8 cellular contexts compared by ENCODE assay signal in genomic region chr3:48429416-48430358, GRCh38. TPM values are rescaled to one million over a fixed set of nuclear protein-coding genes. Genes with fewer than 3 reads are reported as not detected.
A peak's percentile ranks its signal among the peaks of the same experiment; 100 is the strongest.
DNase-seq lines count a peak whose midpoint lies in the region; ATAC-seq, FAIRE-seq and TF ChIP-seq lines count a peak whose summit lies in the region.

PLXNB1 (minus strand) TSS chr3:48430086; CDS start chr3:48424611, 5,475 bp downstream.

- no peaks in the 10 kb centered on the region for H3K9me3 Mint-ChIP-seq in astrocyte (ENCODE audit: unreplicated experiment)

- H3K27me3 ChIP-seq in astrocyte (ENCODE audit: insufficient read depth, low read length) (no peaks in the 10 kb centered on the region), right cardiac atrium (ENCODE audit: control insufficient read depth, insufficient read depth) (no peaks in the 10 kb centered on the region), vagina (no peaks in the 10 kb centered on the region)

- H3K9ac ChIP-seq in astrocyte (ENCODE audit: low read length): peak within 1 kb of the TSS; percentile 84

- H3K27me3 Mint-ChIP-seq in astrocyte (ENCODE audit: low read depth, unreplicated experiment): no peaks in the 10 kb centered on the region

- H3K9me3 ChIP-seq in astrocyte (ENCODE audit: insufficient read depth, low read depth, low read length): no peaks in the 10 kb centered on the region
- no peaks in the 10 kb centered on the region for H3K9me3 ChIP-seq in right cardiac atrium (ENCODE audit: control insufficient read depth, low read length)
- H3K9me3 ChIP-seq in vagina: no peaks in the 10 kb centered on the region

- H3K27ac Mint-ChIP-seq in astrocyte (ENCODE audit: unreplicated experiment): peak within 1 kb of the TSS; percentile 53

- H3K4me1 ChIP-seq in astrocyte (ENCODE audit: insufficient read depth, low read length) (peaks cover 61% of the 10 kb centered on the region), right cardiac atrium (ENCODE audit: control insufficient read depth, insufficient read depth, low read length) (peaks cover 15% of the 10 kb centered on the region), vagina (peaks cover 89% of the 10 kb centered on the region)

- H3K4me1 Mint-ChIP-seq in astrocyte (ENCODE audit: low read depth, unreplicated experiment): peaks cover 52% of the 10 kb centered on the region

- H3K4me3 Mint-ChIP-seq in astrocyte (ENCODE audit: unreplicated experiment): peak within 1 kb of the TSS; percentile 85

- peak within 1 kb of the TSS; percentile 53 for H3K27ac ChIP-seq in astrocyte (ENCODE audit: low read depth, low read length)
- peak within 1 kb of the TSS; percentile 86 for H3K27ac ChIP-seq in right cardiac atrium (ENCODE audit: low read length)
- H3K27ac ChIP-seq in vagina: peak within 1 kb of the TSS; percentile 85

- H4K20me1 ChIP-seq in astrocyte (ENCODE audit: insufficient read depth, low read length): peaks cover 37% of the 10 kb centered on the region

- H2AFZ ChIP-seq in astrocyte (ENCODE audit: low read depth, low read length): peak within 1 kb of the TSS; percentile 85

- no peak for FAIRE-seq in astrocyte (lab: Jason Lieb, UNC)

- H3K4me3 ChIP-seq in GM12875 (ENCODE audit: low read depth, low read length): peak within 1 kb of the TSS; percentile 75
- peak within 1 kb of the TSS; percentile 68 for H3K4me3 ChIP-seq in astrocyte (ENCODE audit: insufficient read depth, low read depth, low read length)
- H3K4me3 ChIP-seq in right cardiac atrium (ENCODE audit: low read length): peak within 1 kb of the TSS; percentile 90
- H3K4me3 ChIP-seq in vagina: peak within 1 kb of the TSS; percentile 79 to 97

- peak in 1 of 2 donors; percentile 31 for TF ChIP-seq POLR2A in vagina (IDR thresholded peaks at IDR 0.05)

- H3K36me3 ChIP-seq in astrocyte (ENCODE audit: insufficient read depth, low read length) (peaks cover 7% of the 10 kb centered on the region), vagina (no peaks in the 10 kb centered on the region)

- H3K4me2 ChIP-seq in astrocyte (ENCODE audit: low read length): peak within 1 kb of the TSS; percentile 97

- intact Hi-C loops in right cardiac atrium (cut with DNase I) (loop anchor here in 1 of 4 donors (5.0 kb wide), 1 partner anchor 157 kb away; no protein-coding TSS in a partner anchor), posterior vena cava (cut with DNase I) (loop anchor here in 1 of 2 donors (2.0 kb wide), 1 partner anchor 27 kb away; no protein-coding TSS in a partner anchor), vagina (cut with DNase I) (loop anchor here (10.0 kb wide), 1 partner anchor 155 kb away; no protein-coding TSS in a partner anchor)

- DNase-seq in LoVo (ENCODE audit: low spot score): peak; percentile 70
- peak; percentile 37 to 71 (median 59) for DNase-seq in T-helper 1 cell
- peak; percentile 75 for DNase-seq in astrocyte (ENCODE audit: low read depth)
- DNase-seq in right cardiac atrium: peak; percentile 63 to 87 (median 82)
- DNase-seq in posterior vena cava (ENCODE audit: low spot score): peak; percentile 87
- DNase-seq in vagina (ENCODE audit: extremely low spot score in 2 of 2): peak in 1 of 2 donors; percentile 97

- peaks cover 40% of the 10 kb centered on the region for H3K79me2 ChIP-seq in astrocyte (ENCODE audit: insufficient read depth, low read length)

- peak; percentile 15 to 35 for ATAC-seq in right cardiac atrium
- no peak for ATAC-seq in GM18861 (IDR thresholded peaks at IDR 0.05; ENCODE audit: unreplicated experiment)

- peaks cover 6% of the 10 kb centered on the region for H3K36me3 Mint-ChIP-seq in astrocyte (ENCODE audit: low read depth, unreplicated experiment)

- 2% methylated on average over 77 of the region's 80 CpGs for WGBS in right cardiac atrium

- TF ChIP-seq CTCF in GM12875 (IDR thresholded peaks at IDR 0.05; ENCODE audit: borderline replicate concordance, insufficient read depth, low read depth, low read length) (no peak), astrocyte (IDR thresholded peaks at IDR 0.05; ENCODE audit: insufficient read depth, low read depth, low read length) (no peak), vagina (IDR thresholded peaks at IDR 0.05) (no peak)

RNA-seq across cellular contexts. Expression of gene PLXNB1, which starts in this region (rescaled TPM):
- total RNA-seq in astrocyte: 42.0 and 59.2 TPM in 2 replicates
- 10 to 100 TPM; 49.4 to 84.5 (median 55.0) TPM for total RNA-seq in right cardiac atrium
- polyA plus RNA-seq in right cardiac atrium: 52.7 TPM
- 10 to 100 TPM; 76.4 to 76.7 TPM for total RNA-seq in posterior vena cava
- 257 TPM for total RNA-seq in vagina
